31 cellular contexts compared by ENCODE assay signal in the genomic region with DNA sequence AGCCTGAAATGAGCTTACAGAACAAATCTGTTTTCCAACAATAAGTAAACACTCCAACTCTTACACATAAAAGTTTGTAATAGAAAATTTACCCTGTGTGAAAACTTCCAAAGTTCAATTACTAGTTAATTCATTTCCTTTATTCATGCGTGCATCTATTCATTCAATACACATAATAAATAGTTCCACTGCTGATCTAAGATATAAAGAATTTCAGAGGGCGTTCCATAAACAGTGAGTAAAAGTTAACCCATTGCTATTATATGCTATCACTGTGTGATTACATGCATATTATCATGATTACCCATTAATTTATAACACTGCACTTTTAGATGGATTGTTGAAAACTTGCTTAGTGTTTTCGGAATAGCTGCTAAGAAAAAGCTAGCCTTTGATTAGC. TPM values are rescaled to one million over a fixed set of nuclear protein-coding genes. Genes with fewer than 3 reads are reported as not detected.
"Had no signal": no experiment of that assay in that cellular context is flagged by ENCODE, and none has a peak within 500 bp of the region (broad histone marks: within the 10 kb centered on the region; RNA-seq: fewer than 3 reads in every experiment).

No MANE protein-coding gene starts in this region.

- H3K36me3 ChIP-seq: adrenal gland, brain microvascular endothelial cell, esophagus muscularis mucosa, gastrocnemius medialis, heart right ventricle, WERI-Rb-1 had no signal

- ATAC-seq: activated CD4-positive, CD25-positive, alpha-beta regulatory T cell treated with anti-CD3 and anti-CD28 coated beads, Interleukin-2, amount 50 U/mL, for 24 hours; activated CD8-positive, alpha-beta T cell treated with anti-CD3 and anti-CD28 coated beads for 36 hours; activated naive CD8-positive, alpha-beta T cell treated with anti-CD3 and anti-CD28 coated beads, Interleukin-2, amount 50 U/mL, for 24 hours; activated T-cell treated with anti-CD3 and anti-CD28 coated beads, Interleukin-2, amount 50 U/mL, for 4 hours; effector memory CD8-positive, alpha-beta T cell; foreskin keratinocyte; gastrocnemius medialis; heart right ventricle; T-helper 17 cell had no signal

- H3K79me2 ChIP-seq: hepatocyte had no signal

- H3K4me3 ChIP-seq: adrenal gland, esophagus muscularis mucosa, gastrocnemius medialis, heart right ventricle, hepatocyte had no signal

- H3K27ac ChIP-seq: adrenal gland, brain microvascular endothelial cell, esophagus muscularis mucosa, foreskin keratinocyte, gastrocnemius medialis, heart right ventricle, hepatocyte, WERI-Rb-1 had no signal

- H3K9me3 ChIP-seq: adrenal gland, esophagus muscularis mucosa, gastrocnemius medialis had no signal

- H3K4me2 ChIP-seq: hepatocyte had no signal

- FAIRE-seq: colon had no signal

- H2AFZ ChIP-seq: hepatocyte had no signal

- H3K4me1 ChIP-seq: adrenal gland, esophagus muscularis mucosa, foreskin keratinocyte, gastrocnemius medialis, heart right ventricle had no signal

- DNase-seq: activated B cell treated with CpG ODN at 0.5 μM for 24 hours; activated CD4-positive, alpha-beta T cell treated with anti-CD3 and anti-CD28 coated beads for 48 hours; activated CD4-positive, alpha-beta T cell treated with anti-CD3 and anti-CD28 coated beads, Interleukin-2, amount 50 U/mL, for 1 hour; activated CD4-positive, alpha-beta T cell treated with anti-CD3 and anti-CD28 coated beads, Interleukin-2, amount 50 U/mL, for 48 hours; activated CD8-positive, alpha-beta memory T cell treated with anti-CD3 and anti-CD28 coated beads for 24 hours; activated CD8-positive, alpha-beta T cell treated with anti-CD3 and anti-CD28 coated beads for 36 hours; activated effector memory CD4-positive, alpha-beta T cell treated with anti-CD3 and anti-CD28 coated beads, Interleukin-2, amount 50 U/mL, for 16 hours; activated naive CD4-positive, alpha-beta T cell treated with anti-CD3 and anti-CD28 coated beads for 36 hours; activated naive CD8-positive, alpha-beta T cell treated with anti-CD3 and anti-CD28 coated beads for 36 hours; activated naive CD8-positive, alpha-beta T cell treated with anti-CD3 and anti-CD28 coated beads, Interleukin-2, amount 50 U/mL, for 24 hours; activated T-cell treated with anti-CD3 and anti-CD28 coated beads, Interleukin-2, amount 50 U/mL, for 4 hours; adrenal gland; amygdala; aorta; brain microvascular endothelial cell; caudate nucleus; cortex of kidney; dermis blood vessel endothelial cell; effector CD4-positive, alpha-beta T cell; effector memory CD8-positive, alpha-beta T cell; erythroblast; foreskin keratinocyte; gastrocnemius medialis; heart right ventricle; T-helper 17 cell; T1000; WERI-Rb-1 had no signal

- H3K27me3 ChIP-seq: adrenal gland, brain microvascular endothelial cell, foreskin keratinocyte, gastrocnemius medialis, hepatocyte had no signal

RNA-seq across cellular contexts. Expression of a gene that starts 36.2 kb away (rescaled TPM):
- total RNA-seq: gastrocnemius medialis had no signal
